In the genomic region with DNA sequence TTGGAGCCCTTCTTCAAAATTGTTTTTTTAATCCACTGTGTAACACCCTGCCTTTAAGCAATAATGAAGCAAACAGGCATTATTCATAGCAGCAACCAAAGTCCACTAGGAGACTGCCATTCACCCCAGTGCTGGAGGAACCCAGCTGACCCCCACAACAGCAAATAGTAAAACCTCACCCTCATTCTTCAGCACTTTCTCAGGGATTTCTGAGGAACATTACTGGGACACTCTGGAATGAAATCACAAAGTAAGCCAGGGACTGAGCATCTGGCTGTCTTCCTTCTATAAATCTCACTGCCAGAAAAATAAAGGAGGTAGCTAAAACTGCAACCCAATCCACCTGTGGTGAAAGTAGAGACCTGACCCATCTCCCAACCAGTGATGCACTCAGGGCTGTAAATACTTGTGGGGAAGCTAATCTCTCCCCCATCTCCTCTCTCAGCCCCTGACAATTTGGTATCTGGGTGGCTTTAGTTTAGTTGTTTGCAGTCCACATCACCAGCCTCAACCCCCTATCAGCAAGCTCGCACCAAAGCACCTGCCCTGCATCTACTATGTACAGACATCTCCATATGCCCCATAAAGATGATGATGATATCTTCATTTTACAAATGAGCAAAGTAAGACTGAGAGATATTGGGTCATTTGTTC, we compare ENCODE assay signal across 11 cellular contexts. TPM values are rescaled to one million over a fixed set of nuclear protein-coding genes. Genes with fewer than 3 reads are reported as not detected.
DNase-seq lines count a peak whose midpoint lies in the region; ATAC-seq and TF ChIP-seq lines count a peak whose summit lies in the region.
"Had no signal": no experiment of that assay in that cellular context is flagged by ENCODE, and none has a peak within 500 bp of the region (broad histone marks: within the 10 kb centered on the region; RNA-seq: fewer than 3 reads in every experiment).

No MANE protein-coding gene starts in this region.

- ATAC-seq in GM18502 (IDR thresholded peaks at IDR 0.05; ENCODE audit: poor library complexity, unreplicated experiment) (no peak), HG02884 (IDR thresholded peaks at IDR 0.05; ENCODE audit: unreplicated experiment) (no peak)
- ATAC-seq: foreskin keratinocyte, T-helper 17 cell had no signal

- no peak overlapping the region for H3K4me3 Mint-ChIP-seq in chondrocyte (ENCODE audit: unreplicated experiment)
- no peak overlapping the region for H3K4me3 Mint-ChIP-seq in activated T-cell treated with anti-CD3 and anti-CD28 coated beads, Interleukin-2, amount 50 U/mL, for 24 hours
- H3K4me3 Mint-ChIP-seq: T-helper 17 cell had no signal

- no peaks in the 10 kb centered on the region for H3K27me3 ChIP-seq in rectal smooth muscle tissue (ENCODE audit: control insufficient read depth, insufficient read depth, low read length)
- H3K27me3 ChIP-seq: foreskin keratinocyte had no signal

- H3K27me3 Mint-ChIP-seq in chondrocyte (ENCODE audit: low read depth) = no peaks in the 10 kb centered on the region
- H3K27me3 Mint-ChIP-seq in activated T-cell treated with anti-CD3 and anti-CD28 coated beads, Interleukin-2, amount 50 U/mL, for 24 hours = peaks cover 12% of the 10 kb centered on the region

- TF ChIP-seq CTCF in chondrocyte (IDR thresholded peaks at IDR 0.05) = no peak

- no peaks in the 10 kb centered on the region for H3K36me3 ChIP-seq in rectal smooth muscle tissue (ENCODE audit: control insufficient read depth, insufficient read depth, low read length)

- H3K4me3 ChIP-seq in rectal smooth muscle tissue (ENCODE audit: low read length) = no peak overlapping the region

- peaks cover 45% of the 10 kb centered on the region for H3K4me1 Mint-ChIP-seq in chondrocyte (ENCODE audit: low read depth)
- H3K4me1 Mint-ChIP-seq in activated T-cell treated with anti-CD3 and anti-CD28 coated beads, Interleukin-2, amount 50 U/mL, for 24 hours (ENCODE audit: low read depth) = peaks cover 6% of the 10 kb centered on the region
- H3K4me1 Mint-ChIP-seq: T-helper 17 cell had no signal

- peak; percentile 75 for DNase-seq in AG08395 (ENCODE audit: low spot score)
- DNase-seq in chondrocyte (ENCODE audit: low spot score) = no peak
- peak; percentile 77 for DNase-seq in hepatic stellate cell (ENCODE audit: low spot score)
- DNase-seq in activated T-cell treated with anti-CD3 and anti-CD28 coated beads, Interleukin-2, amount 50 U/mL, for 24 hours = no peak
- no peak for DNase-seq in NCI-H2227 treated with DMSO at 0.1 percent for 48 hours (lab: John Stamatoyannopoulos, UW)
- DNase-seq: activated CD4-positive, alpha-beta T cell treated with anti-CD3 and anti-CD28 coated beads, Interleukin-2, amount 50 U/mL, for 4 hours; foreskin keratinocyte; T-helper 17 cell had no signal

- H3K27ac Mint-ChIP-seq in chondrocyte (ENCODE audit: unreplicated experiment) = peak overlapping the region; percentile 50
- no peak overlapping the region for H3K27ac Mint-ChIP-seq in activated T-cell treated with anti-CD3 and anti-CD28 coated beads, Interleukin-2, amount 50 U/mL, for 24 hours
- H3K27ac Mint-ChIP-seq: T-helper 17 cell had no signal

- H3K4me1 ChIP-seq in rectal smooth muscle tissue (ENCODE audit: control insufficient read depth, insufficient read depth, low read length) = peaks cover 46% of the 10 kb centered on the region
- H3K4me1 ChIP-seq: foreskin keratinocyte had no signal

- H3K27ac ChIP-seq in rectal smooth muscle tissue (ENCODE audit: low read depth, low read length) = peak overlapping the region; percentile 83
- H3K27ac ChIP-seq: foreskin keratinocyte had no signal

- H3K9me3 Mint-ChIP-seq in chondrocyte (ENCODE audit: low read depth) = peaks cover 17% of the 10 kb centered on the region
- peaks cover 19% of the 10 kb centered on the region for H3K9me3 Mint-ChIP-seq in activated T-cell treated with anti-CD3 and anti-CD28 coated beads, Interleukin-2, amount 50 U/mL, for 24 hours

- no peak overlapping the region for H3K9ac ChIP-seq in rectal smooth muscle tissue (ENCODE audit: low read length)

- H3K36me3 Mint-ChIP-seq in chondrocyte (ENCODE audit: low read depth) = peaks cover 4% of the 10 kb centered on the region
- H3K36me3 Mint-ChIP-seq in activated T-cell treated with anti-CD3 and anti-CD28 coated beads, Interleukin-2, amount 50 U/mL, for 24 hours (ENCODE audit: low read depth) = no peaks in the 10 kb centered on the region

RNA-seq across cellular contexts. Expression of a gene that starts 47.1 kb away (rescaled TPM):
- total RNA-seq in chondrocyte = 994 to 1,063 TPM (median 1,052 TPM) in 3 replicates

Comparison
In these comparisons a context has a peak if more than half of its experiments do, and no peak if none do; other contexts are left out.
1. DNase-seq: peak in AG08395 (single experiment) and hepatic stellate cell (single experiment); none in chondrocyte (single experiment), activated T-cell treated with anti-CD3 and anti-CD28 coated beads, Interleukin-2, amount 50 U/mL, for 24 hours (single experiment) and NCI-H2227 treated with DMSO at 0.1 percent for 48 hours (single experiment).